In the genomic region with DNA sequence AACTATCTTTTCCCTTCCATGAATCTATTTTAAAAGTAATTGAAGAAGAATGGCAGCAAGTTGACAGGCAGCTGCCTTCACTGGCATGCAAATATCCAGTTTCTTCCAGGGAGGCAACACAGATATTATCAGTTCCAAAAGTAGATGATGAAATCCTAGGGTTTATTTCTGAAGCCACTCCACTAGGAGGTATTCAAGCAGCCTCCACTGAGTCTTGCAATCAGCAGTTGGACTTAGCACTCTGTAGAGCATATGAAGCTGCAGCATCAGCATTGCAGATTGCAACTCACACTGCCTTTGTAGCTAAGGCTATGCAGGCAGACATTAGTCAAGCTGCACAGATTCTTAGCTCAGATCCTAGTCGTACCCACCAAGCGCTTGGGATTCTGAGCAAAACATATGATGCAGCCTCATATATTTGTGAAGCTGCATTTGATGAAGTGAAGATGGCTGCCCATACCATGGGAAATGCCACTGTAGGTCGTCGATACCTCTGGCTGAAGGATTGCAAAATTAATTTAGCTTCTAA, we compare ENCODE assay signal across 2 cellular contexts.
TF ChIP-seq lines count a peak whose summit lies in the region.

No MANE protein-coding gene starts in this region.

TF ChIP-seq in GM23338, 12 proteins besides CTCF, POLR2A, EP300 and RAD21 (continues in another document):
- TF ChIP-seq ZNF331 (CRISPR knock-in tag; IDR thresholded peaks at IDR 0.05; ENCODE audit: low read depth) (no peak), NANOG (IDR thresholded peaks at IDR 0.05; ENCODE audit: borderline replicate concordance) (no peak), CREB1 (CRISPR knock-in tag; IDR thresholded peaks at IDR 0.05; ENCODE audit: low read depth) (no peak), JUNB (IDR thresholded peaks at IDR 0.05; ENCODE audit: unreplicated experiment) (no peak), EZH2 (IDR thresholded peaks at IDR 0.05; ENCODE audit: low read depth, unreplicated experiment) (no peak), EZH2phosphoT487 (IDR thresholded peaks at IDR 0.05; ENCODE audit: unreplicated experiment) (no peak)
- TF ChIP-seq, protein P1, sequence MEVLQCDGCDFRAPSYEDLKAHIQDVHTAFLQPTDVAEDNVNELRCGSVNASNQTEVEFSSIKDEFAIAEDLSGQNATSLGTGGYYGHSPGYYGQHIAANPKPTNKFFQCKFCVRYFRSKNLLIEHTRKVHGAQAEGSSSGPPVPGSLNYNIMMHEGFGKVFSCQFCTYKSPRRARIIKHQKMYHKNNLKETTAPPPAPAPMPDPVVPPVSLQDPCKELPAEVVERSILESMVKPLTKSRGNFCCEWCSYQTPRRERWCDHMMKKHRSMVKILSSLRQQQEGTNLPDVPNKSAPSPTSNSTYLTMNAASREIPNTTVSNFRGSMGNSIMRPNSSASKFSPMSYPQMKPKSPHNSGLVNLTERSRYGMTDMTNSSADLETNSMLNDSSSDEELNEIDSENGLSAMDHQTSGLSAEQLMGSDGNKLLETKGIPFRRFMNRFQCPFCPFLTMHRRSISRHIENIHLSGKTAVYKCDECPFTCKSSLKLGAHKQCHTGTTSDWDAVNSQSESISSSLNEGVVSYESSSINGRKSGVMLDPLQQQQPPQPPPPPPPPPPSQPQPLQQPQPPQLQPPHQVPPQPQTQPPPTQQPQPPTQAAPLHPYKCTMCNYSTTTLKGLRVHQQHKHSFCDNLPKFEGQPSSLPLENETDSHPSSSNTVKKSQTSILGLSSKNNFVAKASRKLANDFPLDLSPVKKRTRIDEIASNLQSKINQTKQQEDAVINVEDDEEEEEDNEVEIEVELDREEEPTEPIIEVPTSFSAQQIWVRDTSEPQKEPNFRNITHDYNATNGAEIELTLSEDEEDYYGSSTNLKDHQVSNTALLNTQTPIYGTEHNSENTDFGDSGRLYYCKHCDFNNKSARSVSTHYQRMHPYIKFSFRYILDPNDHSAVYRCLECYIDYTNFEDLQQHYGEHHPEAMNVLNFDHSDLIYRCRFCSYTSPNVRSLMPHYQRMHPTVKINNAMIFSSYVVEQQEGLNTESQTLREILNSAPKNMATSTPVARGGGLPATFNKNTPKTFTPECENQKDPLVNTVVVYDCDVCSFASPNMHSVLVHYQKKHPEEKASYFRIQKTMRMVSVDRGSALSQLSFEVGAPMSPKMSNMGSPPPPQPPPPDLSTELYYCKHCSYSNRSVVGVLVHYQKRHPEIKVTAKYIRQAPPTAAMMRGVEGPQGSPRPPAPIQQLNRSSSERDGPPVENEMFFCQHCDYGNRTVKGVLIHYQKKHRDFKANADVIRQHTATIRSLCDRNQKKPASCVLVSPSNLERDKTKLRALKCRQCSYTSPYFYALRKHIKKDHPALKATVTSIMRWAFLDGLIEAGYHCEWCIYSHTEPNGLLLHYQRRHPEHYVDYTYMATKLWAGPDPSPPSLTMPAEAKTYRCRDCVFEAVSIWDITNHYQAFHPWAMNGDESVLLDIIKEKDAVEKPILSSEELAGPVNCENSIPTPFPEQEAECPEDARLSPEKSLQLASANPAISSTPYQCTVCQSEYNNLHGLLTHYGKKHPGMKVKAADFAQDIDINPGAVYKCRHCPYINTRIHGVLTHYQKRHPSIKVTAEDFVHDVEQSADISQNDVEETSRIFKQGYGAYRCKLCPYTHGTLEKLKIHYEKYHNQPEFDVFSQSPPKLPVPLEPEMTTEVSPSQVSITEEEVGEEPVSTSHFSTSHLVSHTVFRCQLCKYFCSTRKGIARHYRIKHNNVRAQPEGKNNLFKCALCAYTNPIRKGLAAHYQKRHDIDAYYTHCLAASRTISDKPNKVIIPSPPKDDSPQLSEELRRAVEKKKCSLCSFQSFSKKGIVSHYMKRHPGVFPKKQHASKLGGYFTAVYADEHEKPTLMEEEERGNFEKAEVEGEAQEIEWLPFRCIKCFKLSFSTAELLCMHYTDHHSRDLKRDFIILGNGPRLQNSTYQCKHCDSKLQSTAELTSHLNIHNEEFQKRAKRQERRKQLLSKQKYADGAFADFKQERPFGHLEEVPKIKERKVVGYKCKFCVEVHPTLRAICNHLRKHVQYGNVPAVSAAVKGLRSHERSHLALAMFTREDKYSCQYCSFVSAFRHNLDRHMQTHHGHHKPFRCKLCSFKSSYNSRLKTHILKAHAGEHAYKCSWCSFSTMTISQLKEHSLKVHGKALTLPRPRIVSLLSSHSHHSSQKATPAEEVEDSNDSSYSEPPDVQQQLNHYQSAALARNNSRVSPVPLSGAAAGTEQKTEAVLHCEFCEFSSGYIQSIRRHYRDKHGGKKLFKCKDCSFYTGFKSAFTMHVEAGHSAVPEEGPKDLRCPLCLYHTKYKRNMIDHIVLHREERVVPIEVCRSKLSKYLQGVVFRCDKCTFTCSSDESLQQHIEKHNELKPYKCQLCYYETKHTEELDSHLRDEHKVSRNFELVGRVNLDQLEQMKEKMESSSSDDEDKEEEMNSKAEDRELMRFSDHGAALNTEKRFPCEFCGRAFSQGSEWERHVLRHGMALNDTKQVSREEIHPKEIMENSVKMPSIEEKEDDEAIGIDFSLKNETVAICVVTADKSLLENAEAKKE (CRISPR knock-in tag; IDR thresholded peaks at IDR 0.05) = no peak
- TF ChIP-seq, protein P2, sequence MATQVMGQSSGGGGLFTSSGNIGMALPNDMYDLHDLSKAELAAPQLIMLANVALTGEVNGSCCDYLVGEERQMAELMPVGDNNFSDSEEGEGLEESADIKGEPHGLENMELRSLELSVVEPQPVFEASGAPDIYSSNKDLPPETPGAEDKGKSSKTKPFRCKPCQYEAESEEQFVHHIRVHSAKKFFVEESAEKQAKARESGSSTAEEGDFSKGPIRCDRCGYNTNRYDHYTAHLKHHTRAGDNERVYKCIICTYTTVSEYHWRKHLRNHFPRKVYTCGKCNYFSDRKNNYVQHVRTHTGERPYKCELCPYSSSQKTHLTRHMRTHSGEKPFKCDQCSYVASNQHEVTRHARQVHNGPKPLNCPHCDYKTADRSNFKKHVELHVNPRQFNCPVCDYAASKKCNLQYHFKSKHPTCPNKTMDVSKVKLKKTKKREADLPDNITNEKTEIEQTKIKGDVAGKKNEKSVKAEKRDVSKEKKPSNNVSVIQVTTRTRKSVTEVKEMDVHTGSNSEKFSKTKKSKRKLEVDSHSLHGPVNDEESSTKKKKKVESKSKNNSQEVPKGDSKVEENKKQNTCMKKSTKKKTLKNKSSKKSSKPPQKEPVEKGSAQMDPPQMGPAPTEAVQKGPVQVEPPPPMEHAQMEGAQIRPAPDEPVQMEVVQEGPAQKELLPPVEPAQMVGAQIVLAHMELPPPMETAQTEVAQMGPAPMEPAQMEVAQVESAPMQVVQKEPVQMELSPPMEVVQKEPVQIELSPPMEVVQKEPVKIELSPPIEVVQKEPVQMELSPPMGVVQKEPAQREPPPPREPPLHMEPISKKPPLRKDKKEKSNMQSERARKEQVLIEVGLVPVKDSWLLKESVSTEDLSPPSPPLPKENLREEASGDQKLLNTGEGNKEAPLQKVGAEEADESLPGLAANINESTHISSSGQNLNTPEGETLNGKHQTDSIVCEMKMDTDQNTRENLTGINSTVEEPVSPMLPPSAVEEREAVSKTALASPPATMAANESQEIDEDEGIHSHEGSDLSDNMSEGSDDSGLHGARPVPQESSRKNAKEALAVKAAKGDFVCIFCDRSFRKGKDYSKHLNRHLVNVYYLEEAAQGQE (IDR thresholded peaks at IDR 0.05; ENCODE audit: unreplicated experiment) = no peak
- TF ChIP-seq, protein P3, sequence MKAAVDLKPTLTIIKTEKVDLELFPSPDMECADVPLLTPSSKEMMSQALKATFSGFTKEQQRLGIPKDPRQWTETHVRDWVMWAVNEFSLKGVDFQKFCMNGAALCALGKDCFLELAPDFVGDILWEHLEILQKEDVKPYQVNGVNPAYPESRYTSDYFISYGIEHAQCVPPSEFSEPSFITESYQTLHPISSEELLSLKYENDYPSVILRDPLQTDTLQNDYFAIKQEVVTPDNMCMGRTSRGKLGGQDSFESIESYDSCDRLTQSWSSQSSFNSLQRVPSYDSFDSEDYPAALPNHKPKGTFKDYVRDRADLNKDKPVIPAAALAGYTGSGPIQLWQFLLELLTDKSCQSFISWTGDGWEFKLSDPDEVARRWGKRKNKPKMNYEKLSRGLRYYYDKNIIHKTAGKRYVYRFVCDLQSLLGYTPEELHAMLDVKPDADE (IDR thresholded peaks at IDR 0.05) = no peak

TF ChIP-seq in K562, 482 proteins besides CTCF, POLR2A, EP300 and RAD21 (continues in another document):
- TF ChIP-seq ZNF444 (CRISPR knock-in tag; IDR thresholded peaks at IDR 0.05) (no peak), CBX1 (IDR thresholded peaks at IDR 0.05; ENCODE audit: low read depth) (no peak), CHD1 (IDR thresholded peaks at IDR 0.05; ENCODE audit: low read length) (no peak), DDX20 (tag; IDR thresholded peaks at IDR 0.05; ENCODE audit: low read depth) (no peak), NR2C1 (IDR thresholded peaks at IDR 0.05) (no peak), NR2C1 (tag; IDR thresholded peaks at IDR 0.05) (no peak), ZNF696 (CRISPR knock-in tag; conservative IDR thresholded peaks at IDR 0.05) (no peak), GTF2A2 (tag; IDR thresholded peaks at IDR 0.05) (no peak), ZNF717 (CRISPR knock-in tag; IDR thresholded peaks at IDR 0.05) (no peak), KHSRP (IDR thresholded peaks at IDR 0.05) (no peak), NCOA4 (IDR thresholded peaks at IDR 0.05; ENCODE audit: partially characterized antibody) (no peak), KLF13 (tag; IDR thresholded peaks at IDR 0.05; ENCODE audit: borderline replicate concordance, low read depth) (no peak)
- TF ChIP-seq, protein P4, sequence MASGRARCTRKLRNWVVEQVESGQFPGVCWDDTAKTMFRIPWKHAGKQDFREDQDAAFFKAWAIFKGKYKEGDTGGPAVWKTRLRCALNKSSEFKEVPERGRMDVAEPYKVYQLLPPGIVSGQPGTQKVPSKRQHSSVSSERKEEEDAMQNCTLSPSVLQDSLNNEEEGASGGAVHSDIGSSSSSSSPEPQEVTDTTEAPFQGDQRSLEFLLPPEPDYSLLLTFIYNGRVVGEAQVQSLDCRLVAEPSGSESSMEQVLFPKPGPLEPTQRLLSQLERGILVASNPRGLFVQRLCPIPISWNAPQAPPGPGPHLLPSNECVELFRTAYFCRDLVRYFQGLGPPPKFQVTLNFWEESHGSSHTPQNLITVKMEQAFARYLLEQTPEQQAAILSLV (tag; IDR thresholded peaks at IDR 0.05) = 0 out of 2 replicates have a peak, but pooled peaks have one; percentile 64
- TF ChIP-seq, protein P5, sequence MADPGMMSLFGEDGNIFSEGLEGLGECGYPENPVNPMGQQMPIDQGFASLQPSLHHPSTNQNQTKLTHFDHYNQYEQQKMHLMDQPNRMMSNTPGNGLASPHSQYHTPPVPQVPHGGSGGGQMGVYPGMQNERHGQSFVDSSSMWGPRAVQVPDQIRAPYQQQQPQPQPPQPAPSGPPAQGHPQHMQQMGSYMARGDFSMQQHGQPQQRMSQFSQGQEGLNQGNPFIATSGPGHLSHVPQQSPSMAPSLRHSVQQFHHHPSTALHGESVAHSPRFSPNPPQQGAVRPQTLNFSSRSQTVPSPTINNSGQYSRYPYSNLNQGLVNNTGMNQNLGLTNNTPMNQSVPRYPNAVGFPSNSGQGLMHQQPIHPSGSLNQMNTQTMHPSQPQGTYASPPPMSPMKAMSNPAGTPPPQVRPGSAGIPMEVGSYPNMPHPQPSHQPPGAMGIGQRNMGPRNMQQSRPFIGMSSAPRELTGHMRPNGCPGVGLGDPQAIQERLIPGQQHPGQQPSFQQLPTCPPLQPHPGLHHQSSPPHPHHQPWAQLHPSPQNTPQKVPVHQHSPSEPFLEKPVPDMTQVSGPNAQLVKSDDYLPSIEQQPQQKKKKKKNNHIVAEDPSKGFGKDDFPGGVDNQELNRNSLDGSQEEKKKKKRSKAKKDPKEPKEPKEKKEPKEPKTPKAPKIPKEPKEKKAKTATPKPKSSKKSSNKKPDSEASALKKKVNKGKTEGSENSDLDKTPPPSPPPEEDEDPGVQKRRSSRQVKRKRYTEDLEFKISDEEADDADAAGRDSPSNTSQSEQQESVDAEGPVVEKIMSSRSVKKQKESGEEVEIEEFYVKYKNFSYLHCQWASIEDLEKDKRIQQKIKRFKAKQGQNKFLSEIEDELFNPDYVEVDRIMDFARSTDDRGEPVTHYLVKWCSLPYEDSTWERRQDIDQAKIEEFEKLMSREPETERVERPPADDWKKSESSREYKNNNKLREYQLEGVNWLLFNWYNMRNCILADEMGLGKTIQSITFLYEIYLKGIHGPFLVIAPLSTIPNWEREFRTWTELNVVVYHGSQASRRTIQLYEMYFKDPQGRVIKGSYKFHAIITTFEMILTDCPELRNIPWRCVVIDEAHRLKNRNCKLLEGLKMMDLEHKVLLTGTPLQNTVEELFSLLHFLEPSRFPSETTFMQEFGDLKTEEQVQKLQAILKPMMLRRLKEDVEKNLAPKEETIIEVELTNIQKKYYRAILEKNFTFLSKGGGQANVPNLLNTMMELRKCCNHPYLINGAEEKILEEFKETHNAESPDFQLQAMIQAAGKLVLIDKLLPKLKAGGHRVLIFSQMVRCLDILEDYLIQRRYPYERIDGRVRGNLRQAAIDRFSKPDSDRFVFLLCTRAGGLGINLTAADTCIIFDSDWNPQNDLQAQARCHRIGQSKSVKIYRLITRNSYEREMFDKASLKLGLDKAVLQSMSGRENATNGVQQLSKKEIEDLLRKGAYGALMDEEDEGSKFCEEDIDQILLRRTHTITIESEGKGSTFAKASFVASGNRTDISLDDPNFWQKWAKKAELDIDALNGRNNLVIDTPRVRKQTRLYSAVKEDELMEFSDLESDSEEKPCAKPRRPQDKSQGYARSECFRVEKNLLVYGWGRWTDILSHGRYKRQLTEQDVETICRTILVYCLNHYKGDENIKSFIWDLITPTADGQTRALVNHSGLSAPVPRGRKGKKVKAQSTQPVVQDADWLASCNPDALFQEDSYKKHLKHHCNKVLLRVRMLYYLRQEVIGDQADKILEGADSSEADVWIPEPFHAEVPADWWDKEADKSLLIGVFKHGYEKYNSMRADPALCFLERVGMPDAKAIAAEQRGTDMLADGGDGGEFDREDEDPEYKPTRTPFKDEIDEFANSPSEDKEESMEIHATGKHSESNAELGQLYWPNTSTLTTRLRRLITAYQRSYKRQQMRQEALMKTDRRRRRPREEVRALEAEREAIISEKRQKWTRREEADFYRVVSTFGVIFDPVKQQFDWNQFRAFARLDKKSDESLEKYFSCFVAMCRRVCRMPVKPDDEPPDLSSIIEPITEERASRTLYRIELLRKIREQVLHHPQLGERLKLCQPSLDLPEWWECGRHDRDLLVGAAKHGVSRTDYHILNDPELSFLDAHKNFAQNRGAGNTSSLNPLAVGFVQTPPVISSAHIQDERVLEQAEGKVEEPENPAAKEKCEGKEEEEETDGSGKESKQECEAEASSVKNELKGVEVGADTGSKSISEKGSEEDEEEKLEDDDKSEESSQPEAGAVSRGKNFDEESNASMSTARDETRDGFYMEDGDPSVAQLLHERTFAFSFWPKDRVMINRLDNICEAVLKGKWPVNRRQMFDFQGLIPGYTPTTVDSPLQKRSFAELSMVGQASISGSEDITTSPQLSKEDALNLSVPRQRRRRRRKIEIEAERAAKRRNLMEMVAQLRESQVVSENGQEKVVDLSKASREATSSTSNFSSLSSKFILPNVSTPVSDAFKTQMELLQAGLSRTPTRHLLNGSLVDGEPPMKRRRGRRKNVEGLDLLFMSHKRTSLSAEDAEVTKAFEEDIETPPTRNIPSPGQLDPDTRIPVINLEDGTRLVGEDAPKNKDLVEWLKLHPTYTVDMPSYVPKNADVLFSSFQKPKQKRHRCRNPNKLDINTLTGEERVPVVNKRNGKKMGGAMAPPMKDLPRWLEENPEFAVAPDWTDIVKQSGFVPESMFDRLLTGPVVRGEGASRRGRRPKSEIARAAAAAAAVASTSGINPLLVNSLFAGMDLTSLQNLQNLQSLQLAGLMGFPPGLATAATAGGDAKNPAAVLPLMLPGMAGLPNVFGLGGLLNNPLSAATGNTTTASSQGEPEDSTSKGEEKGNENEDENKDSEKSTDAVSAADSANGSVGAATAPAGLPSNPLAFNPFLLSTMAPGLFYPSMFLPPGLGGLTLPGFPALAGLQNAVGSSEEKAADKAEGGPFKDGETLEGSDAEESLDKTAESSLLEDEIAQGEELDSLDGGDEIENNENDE (IDR thresholded peaks at IDR 0.05; ENCODE audit: low read depth, low read length) = no peak
- TF ChIP-seq, protein P6, sequence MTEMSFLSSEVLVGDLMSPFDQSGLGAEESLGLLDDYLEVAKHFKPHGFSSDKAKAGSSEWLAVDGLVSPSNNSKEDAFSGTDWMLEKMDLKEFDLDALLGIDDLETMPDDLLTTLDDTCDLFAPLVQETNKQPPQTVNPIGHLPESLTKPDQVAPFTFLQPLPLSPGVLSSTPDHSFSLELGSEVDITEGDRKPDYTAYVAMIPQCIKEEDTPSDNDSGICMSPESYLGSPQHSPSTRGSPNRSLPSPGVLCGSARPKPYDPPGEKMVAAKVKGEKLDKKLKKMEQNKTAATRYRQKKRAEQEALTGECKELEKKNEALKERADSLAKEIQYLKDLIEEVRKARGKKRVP (CRISPR knock-in tag; IDR thresholded peaks at IDR 0.05) = peak; percentile 80
